Comparison of ENCODE assay signal across 11 cellular contexts in genomic region chr22:40180403-40180802, GRCh38. TPM values are rescaled to one million over a fixed set of nuclear protein-coding genes. Genes with fewer than 3 reads are reported as not detected.
DNase-seq lines count a peak whose midpoint lies in the region; ATAC-seq and TF ChIP-seq lines count a peak whose summit lies in the region.
"Had no signal": no experiment of that assay in that cellular context is flagged by ENCODE, and none has a peak within 500 bp of the region (broad histone marks: within the 10 kb centered on the region; RNA-seq: fewer than 3 reads in every experiment).

No MANE protein-coding gene starts in this region.

- peak overlapping the region; percentile 46 for H3K4me3 ChIP-seq in fibroblast of the aortic adventitia (ENCODE audit: low read depth, low read length)
- peak overlapping the region in 1 of 4 donors; percentile 62 for H3K4me3 ChIP-seq in tibial nerve

- peaks cover 64% of the 10 kb centered on the region for H3K4me1 Mint-ChIP-seq in activated CD4-positive, alpha-beta T cell treated with anti-CD3 and anti-CD28 coated beads, Interleukin-2, amount 10 ng/mL, durations not matched to agents 7 days and 5 days
- peaks cover 65% of the 10 kb centered on the region for H3K4me1 Mint-ChIP-seq in WTC11
- peaks cover 76% of the 10 kb centered on the region for H3K4me1 Mint-ChIP-seq in stimulated activated memory B cell treated with anti-CD40 and anti-IgM and Interleukin-4, amounts not matched to agents 10 μg/mL and 1 μg/mL and 100 μg/mL, for 72 hours

- H3K4me3 Mint-ChIP-seq in activated CD4-positive, alpha-beta T cell treated with anti-CD3 and anti-CD28 coated beads, Interleukin-2, amount 10 ng/mL, durations not matched to agents 7 days and 5 days, result peak overlapping the region; percentile 93
- peak overlapping the region; percentile 93 for H3K4me3 Mint-ChIP-seq in WTC11
- H3K4me3 Mint-ChIP-seq in stimulated activated memory B cell treated with anti-CD40 and anti-IgM and Interleukin-4, amounts not matched to agents 10 μg/mL and 1 μg/mL and 100 μg/mL, for 72 hours, result peak overlapping the region; percentile 41

- ATAC-seq in WTC11, result no peak
- ATAC-seq in stimulated activated memory B cell treated with anti-CD40 and anti-IgM and Interleukin-4, amounts not matched to agents 10 μg/mL and 1 μg/mL and 100 μg/mL, for 72 hours, result no peak
- ATAC-seq in HG03571 (IDR thresholded peaks at IDR 0.05; ENCODE audit: unreplicated experiment), result no peak

- no peak for DNase-seq in activated CD4-positive, alpha-beta T cell treated with anti-CD3 and anti-CD28 coated beads, Interleukin-2, amount 10 ng/mL, durations not matched to agents 7 days and 5 days
- DNase-seq in activated CD4-positive, alpha-beta T cell treated with anti-CD3 and anti-CD28 coated beads for 48 hours, result no peak
- no peak for DNase-seq in WTC11 (ENCODE audit: low spot score)
- no peak for DNase-seq in fibroblast of the aortic adventitia (ENCODE audit: low read depth)
- DNase-seq in tibial nerve (ENCODE audit: low spot score in 2 of 2), result no peak
- DNase-seq in NCI-H187 (lab: John Stamatoyannopoulos, UW), result no peak
- DNase-seq: AML-193, NCI-H510A, retina had no signal

- H3K4me1 ChIP-seq in tibial nerve, result peaks cover 3 to 89% (median 50%) of the 10 kb centered on the region in 4 donors

- no peaks in the 10 kb centered on the region for H3K27me3 ChIP-seq in tibial nerve

- CTCF ChIA-PET in activated CD4-positive, alpha-beta T cell treated with anti-CD3 and anti-CD28 coated beads, Interleukin-2, amount 10 ng/mL, durations not matched to agents 7 days and 5 days (lab: Charles Lee), result interaction anchor here (1.0 kb wide), 1 partner anchor 11 kb away, joined by 4 read pairs; no protein-coding TSS in a partner anchor
- CTCF ChIA-PET in WTC11 (lab: Charles Lee), result interaction anchor here (1.0 to 5.7 kb wide), 2 partner anchors 13 to 141 kb away, joined by 3 to 40 read pairs; no protein-coding TSS in a partner anchor

- no peak for TF ChIP-seq POLR2A in tibial nerve (IDR thresholded peaks at IDR 0.05)

- H3K27me3 Mint-ChIP-seq in activated CD4-positive, alpha-beta T cell treated with anti-CD3 and anti-CD28 coated beads, Interleukin-2, amount 10 ng/mL, durations not matched to agents 7 days and 5 days, result no peaks in the 10 kb centered on the region
- no peaks in the 10 kb centered on the region for H3K27me3 Mint-ChIP-seq in WTC11 (ENCODE audit: low read depth)
- no peaks in the 10 kb centered on the region for H3K27me3 Mint-ChIP-seq in stimulated activated memory B cell treated with anti-CD40 and anti-IgM and Interleukin-4, amounts not matched to agents 10 μg/mL and 1 μg/mL and 100 μg/mL, for 72 hours

- TF ChIP-seq CTCF in WTC11 (IDR thresholded peaks at IDR 0.05) (no peak), fibroblast of the aortic adventitia (IDR thresholded peaks at IDR 0.05; ENCODE audit: insufficient read depth, low read length) (no peak), tibial nerve (IDR thresholded peaks at IDR 0.05) (no peak)

- H3K9me3 Mint-ChIP-seq in activated CD4-positive, alpha-beta T cell treated with anti-CD3 and anti-CD28 coated beads, Interleukin-2, amount 10 ng/mL, durations not matched to agents 7 days and 5 days, result no peaks in the 10 kb centered on the region
- H3K9me3 Mint-ChIP-seq in WTC11, result peaks cover 4% of the 10 kb centered on the region
- H3K9me3 Mint-ChIP-seq in stimulated activated memory B cell treated with anti-CD40 and anti-IgM and Interleukin-4, amounts not matched to agents 10 μg/mL and 1 μg/mL and 100 μg/mL, for 72 hours, result no peaks in the 10 kb centered on the region

- 44 to 54% methylated on average over 4 of the region's 4 CpGs for WGBS in tibial nerve, 2 donors

- no peak for TF ChIP-seq EP300 in tibial nerve (IDR thresholded peaks at IDR 0.05)

- H3K36me3 ChIP-seq in tibial nerve, result no peaks in the 10 kb centered on the region

- no peaks in the 10 kb centered on the region for H3K9me3 ChIP-seq in tibial nerve

- H3K27ac ChIP-seq in tibial nerve, result peak overlapping the region in 2 of 4 donors; percentile 86 to 91

- H3K27ac Mint-ChIP-seq in activated CD4-positive, alpha-beta T cell treated with anti-CD3 and anti-CD28 coated beads, Interleukin-2, amount 10 ng/mL, durations not matched to agents 7 days and 5 days, result peak overlapping the region; percentile 76
- H3K27ac Mint-ChIP-seq in WTC11, result peak overlapping the region; percentile 89
- H3K27ac Mint-ChIP-seq in stimulated activated memory B cell treated with anti-CD40 and anti-IgM and Interleukin-4, amounts not matched to agents 10 μg/mL and 1 μg/mL and 100 μg/mL, for 72 hours, result no peak overlapping the region

- POLR2A ChIA-PET in activated CD4-positive, alpha-beta T cell treated with anti-CD3 and anti-CD28 coated beads, Interleukin-2, amount 10 ng/mL, durations not matched to agents 7 days and 5 days (lab: Charles Lee), result interaction anchor here (0.6 kb wide), 1 partner anchor 453 kb away, joined by 4 read pairs; no protein-coding TSS in a partner anchor
- POLR2A ChIA-PET in WTC11 (lab: Charles Lee), result interaction anchor here (1.2 to 2.0 kb wide), 2 partner anchors 12 to 13 kb away, joined by 4 to 9 read pairs; no protein-coding TSS in a partner anchor

- H3K36me3 Mint-ChIP-seq in activated CD4-positive, alpha-beta T cell treated with anti-CD3 and anti-CD28 coated beads, Interleukin-2, amount 10 ng/mL, durations not matched to agents 7 days and 5 days (ENCODE audit: low read depth), result peaks cover 21% of the 10 kb centered on the region
- H3K36me3 Mint-ChIP-seq in WTC11, result peaks cover 12% of the 10 kb centered on the region
- peaks cover 11% of the 10 kb centered on the region for H3K36me3 Mint-ChIP-seq in stimulated activated memory B cell treated with anti-CD40 and anti-IgM and Interleukin-4, amounts not matched to agents 10 μg/mL and 1 μg/mL and 100 μg/mL, for 72 hours

TF ChIP-seq in WTC11, 78 proteins besides CTCF, POLR2A, EP300 and RAD21:
- TF ChIP-seq IRF1 (CRISPR knock-in tag; IDR thresholded peaks at IDR 0.05) (no peak), ATF2 (CRISPR knock-in tag; IDR thresholded peaks at IDR 0.05; ENCODE audit: borderline replicate concordance, low read depth) (no peak), ATF3 (CRISPR knock-in tag; conservative IDR thresholded peaks at IDR 0.05) (no peak), ESRRA (CRISPR knock-in tag; IDR thresholded peaks at IDR 0.05; ENCODE audit: borderline replicate concordance) (no peak)
TF ChIP-seq in WTC11: peak in this region for 0.

RNA-seq across cellular contexts. Expression of gene TNRC6B, which starts 2.7 kb away (rescaled TPM):
- 10 to 100 TPM; 65.1 to 65.2 TPM for total RNA-seq in activated CD4-positive, alpha-beta T cell treated with anti-CD3 and anti-CD28 coated beads, Interleukin-2, amount 10 ng/mL, durations not matched to agents 7 days and 5 days
- total RNA-seq in WTC11 (2021), result 49.7 to 51.1 TPM (median 50.4 TPM) in 3 replicates
- total RNA-seq in fibroblast of the aortic adventitia (ENCODE audit: low replicate concordance), result 19.1 and 35.3 TPM in 2 replicates
- 10 to 100 TPM; 41.8 to 50.9 (median 47.8) TPM for total RNA-seq in tibial nerve

Comparison
In these comparisons a context has a peak if more than half of its experiments do, and no peak if none do; other contexts are left out.
1. H3K4me3 Mint-ChIP-seq: peak in every context shown above with its lines; median percentile 93 in activated CD4-positive, alpha-beta T cell treated with anti-CD3 and anti-CD28 coated beads, Interleukin-2, amount 10 ng/mL, durations not matched to agents 7 days and 5 days; 93 in WTC11; 41 in stimulated activated memory B cell treated with anti-CD40 and anti-IgM and Interleukin-4, amounts not matched to agents 10 μg/mL and 1 μg/mL and 100 μg/mL, for 72 hours.